Comparison of ENCODE assay signal across 1 cellular context in the genomic region with DNA sequence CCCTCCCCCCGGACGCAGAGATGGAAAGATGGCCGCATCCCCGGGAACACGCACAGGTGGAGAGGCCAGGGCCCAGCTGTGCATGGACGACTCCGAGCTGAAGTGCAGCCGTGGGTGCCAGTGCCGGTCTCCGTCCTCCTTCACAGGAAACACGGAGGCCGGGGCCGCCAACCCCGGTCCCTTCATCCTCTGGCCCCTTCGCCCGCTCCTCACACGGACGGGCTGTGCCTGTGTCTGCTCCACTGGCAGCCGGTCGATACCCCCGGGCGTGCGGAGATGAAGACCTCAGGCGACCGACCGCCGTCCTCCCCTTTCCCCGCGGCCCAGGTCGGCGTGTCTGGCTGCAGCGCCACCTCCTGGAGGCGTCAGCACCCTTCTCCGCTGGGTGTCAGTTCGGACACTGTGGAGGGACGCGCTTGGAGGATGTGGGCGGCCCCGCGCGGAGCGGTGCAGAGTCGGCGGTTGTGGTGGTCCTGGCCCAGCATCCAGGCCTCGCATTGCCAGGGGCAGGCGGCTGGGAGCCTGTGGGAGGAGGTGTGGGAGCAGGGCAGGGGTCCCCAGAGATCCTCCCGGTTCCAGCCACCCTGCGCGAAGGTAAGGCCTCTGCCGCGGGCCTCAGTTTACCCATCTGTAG.
TF ChIP-seq lines count a peak whose summit lies in the region.

No MANE protein-coding gene starts in this region.

TF ChIP-seq in HEK293, 187 proteins besides CTCF, POLR2A, EP300 and RAD21 (continued from another document):
- no peak for TF ChIP-seq FEZF1 (tag by site-specific recombination; IDR thresholded peaks at IDR 0.05)
- TF ChIP-seq ZNF785 (tag by site-specific recombination; IDR thresholded peaks at IDR 0.05), result peak; percentile 62; the same call in 1 of the 2 replicates
- no peak for TF ChIP-seq OSR2 (tag by site-specific recombination; IDR thresholded peaks at IDR 0.05)
- TF ChIP-seq ZSCAN23 (tag by site-specific recombination; IDR thresholded peaks at IDR 0.05), result 0 out of 2 replicates have a peak, but pooled peaks have one; percentile 19
- no peak; the same call in 1 of the 2 replicates for TF ChIP-seq ZNF184 (tag by site-specific recombination; IDR thresholded peaks at IDR 0.05)
- TF ChIP-seq, protein P1, sequence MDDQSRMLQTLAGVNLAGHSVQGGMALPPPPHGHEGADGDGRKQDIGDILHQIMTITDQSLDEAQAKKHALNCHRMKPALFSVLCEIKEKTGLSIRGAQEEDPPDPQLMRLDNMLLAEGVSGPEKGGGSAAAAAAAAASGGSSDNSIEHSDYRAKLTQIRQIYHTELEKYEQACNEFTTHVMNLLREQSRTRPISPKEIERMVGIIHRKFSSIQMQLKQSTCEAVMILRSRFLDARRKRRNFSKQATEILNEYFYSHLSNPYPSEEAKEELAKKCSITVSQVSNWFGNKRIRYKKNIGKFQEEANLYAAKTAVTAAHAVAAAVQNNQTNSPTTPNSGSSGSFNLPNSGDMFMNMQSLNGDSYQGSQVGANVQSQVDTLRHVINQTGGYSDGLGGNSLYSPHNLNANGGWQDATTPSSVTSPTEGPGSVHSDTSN (CRISPR knock-in tag; IDR thresholded peaks at IDR 0.05), result no peak
- peak; percentile 78 for TF ChIP-seq ZNF24 (tag by site-specific recombination; IDR thresholded peaks at IDR 0.05)
- TF ChIP-seq, protein P2, sequence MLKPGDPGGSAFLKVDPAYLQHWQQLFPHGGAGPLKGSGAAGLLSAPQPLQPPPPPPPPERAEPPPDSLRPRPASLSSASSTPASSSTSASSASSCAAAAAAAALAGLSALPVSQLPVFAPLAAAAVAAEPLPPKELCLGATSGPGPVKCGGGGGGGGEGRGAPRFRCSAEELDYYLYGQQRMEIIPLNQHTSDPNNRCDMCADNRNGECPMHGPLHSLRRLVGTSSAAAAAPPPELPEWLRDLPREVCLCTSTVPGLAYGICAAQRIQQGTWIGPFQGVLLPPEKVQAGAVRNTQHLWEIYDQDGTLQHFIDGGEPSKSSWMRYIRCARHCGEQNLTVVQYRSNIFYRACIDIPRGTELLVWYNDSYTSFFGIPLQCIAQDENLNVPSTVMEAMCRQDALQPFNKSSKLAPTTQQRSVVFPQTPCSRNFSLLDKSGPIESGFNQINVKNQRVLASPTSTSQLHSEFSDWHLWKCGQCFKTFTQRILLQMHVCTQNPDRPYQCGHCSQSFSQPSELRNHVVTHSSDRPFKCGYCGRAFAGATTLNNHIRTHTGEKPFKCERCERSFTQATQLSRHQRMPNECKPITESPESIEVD (tag by site-specific recombination; IDR thresholded peaks at IDR 0.05), result no peak
- TF ChIP-seq ZNF433 (tag by site-specific recombination; IDR thresholded peaks at IDR 0.05; ENCODE audit: low read depth), result no peak
- TF ChIP-seq MYNN (tag by site-specific recombination; IDR thresholded peaks at IDR 0.05; ENCODE audit: borderline replicate concordance), result no peak
- no peak for TF ChIP-seq ZNF23 (tag by site-specific recombination; IDR thresholded peaks at IDR 0.05; ENCODE audit: borderline replicate concordance)
- no peak for TF ChIP-seq ZNF211 (tag by site-specific recombination; IDR thresholded peaks at IDR 0.05; ENCODE audit: low read depth)
- TF ChIP-seq, protein P3, sequence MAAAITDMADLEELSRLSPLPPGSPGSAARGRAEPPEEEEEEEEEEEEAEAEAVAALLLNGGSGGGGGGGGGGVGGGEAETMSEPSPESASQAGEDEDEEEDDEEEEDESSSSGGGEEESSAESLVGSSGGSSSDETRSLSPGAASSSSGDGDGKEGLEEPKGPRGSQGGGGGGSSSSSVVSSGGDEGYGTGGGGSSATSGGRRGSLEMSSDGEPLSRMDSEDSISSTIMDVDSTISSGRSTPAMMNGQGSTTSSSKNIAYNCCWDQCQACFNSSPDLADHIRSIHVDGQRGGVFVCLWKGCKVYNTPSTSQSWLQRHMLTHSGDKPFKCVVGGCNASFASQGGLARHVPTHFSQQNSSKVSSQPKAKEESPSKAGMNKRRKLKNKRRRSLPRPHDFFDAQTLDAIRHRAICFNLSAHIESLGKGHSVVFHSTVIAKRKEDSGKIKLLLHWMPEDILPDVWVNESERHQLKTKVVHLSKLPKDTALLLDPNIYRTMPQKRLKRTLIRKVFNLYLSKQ (tag by site-specific recombination; IDR thresholded peaks at IDR 0.05; ENCODE audit: borderline replicate concordance), result no peak
- no peak for TF ChIP-seq ZNF169 (tag by site-specific recombination; IDR thresholded peaks at IDR 0.05)
- peak; percentile 64; the same call in 1 of the 2 replicates for TF ChIP-seq YY2 (tag by site-specific recombination; IDR thresholded peaks at IDR 0.05)
- TF ChIP-seq ZNF426 (tag by site-specific recombination; IDR thresholded peaks at IDR 0.05), result no peak
- TF ChIP-seq ZBTB1 (tag by site-specific recombination; IDR thresholded peaks at IDR 0.05), result no peak
- TF ChIP-seq, protein P4, sequence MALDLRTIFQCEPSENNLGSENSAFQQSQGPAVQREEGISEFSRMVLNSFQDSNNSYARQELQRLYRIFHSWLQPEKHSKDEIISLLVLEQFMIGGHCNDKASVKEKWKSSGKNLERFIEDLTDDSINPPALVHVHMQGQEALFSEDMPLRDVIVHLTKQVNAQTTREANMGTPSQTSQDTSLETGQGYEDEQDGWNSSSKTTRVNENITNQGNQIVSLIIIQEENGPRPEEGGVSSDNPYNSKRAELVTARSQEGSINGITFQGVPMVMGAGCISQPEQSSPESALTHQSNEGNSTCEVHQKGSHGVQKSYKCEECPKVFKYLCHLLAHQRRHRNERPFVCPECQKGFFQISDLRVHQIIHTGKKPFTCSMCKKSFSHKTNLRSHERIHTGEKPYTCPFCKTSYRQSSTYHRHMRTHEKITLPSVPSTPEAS (tag by site-specific recombination; IDR thresholded peaks at IDR 0.05), result peak; percentile 57; the same call in 1 of the 2 replicates
- TF ChIP-seq ZNF549 (tag by site-specific recombination; IDR thresholded peaks at IDR 0.05), result no peak
- TF ChIP-seq ZNF624 (tag by site-specific recombination; IDR thresholded peaks at IDR 0.05), result no peak
- TF ChIP-seq, protein P5, sequence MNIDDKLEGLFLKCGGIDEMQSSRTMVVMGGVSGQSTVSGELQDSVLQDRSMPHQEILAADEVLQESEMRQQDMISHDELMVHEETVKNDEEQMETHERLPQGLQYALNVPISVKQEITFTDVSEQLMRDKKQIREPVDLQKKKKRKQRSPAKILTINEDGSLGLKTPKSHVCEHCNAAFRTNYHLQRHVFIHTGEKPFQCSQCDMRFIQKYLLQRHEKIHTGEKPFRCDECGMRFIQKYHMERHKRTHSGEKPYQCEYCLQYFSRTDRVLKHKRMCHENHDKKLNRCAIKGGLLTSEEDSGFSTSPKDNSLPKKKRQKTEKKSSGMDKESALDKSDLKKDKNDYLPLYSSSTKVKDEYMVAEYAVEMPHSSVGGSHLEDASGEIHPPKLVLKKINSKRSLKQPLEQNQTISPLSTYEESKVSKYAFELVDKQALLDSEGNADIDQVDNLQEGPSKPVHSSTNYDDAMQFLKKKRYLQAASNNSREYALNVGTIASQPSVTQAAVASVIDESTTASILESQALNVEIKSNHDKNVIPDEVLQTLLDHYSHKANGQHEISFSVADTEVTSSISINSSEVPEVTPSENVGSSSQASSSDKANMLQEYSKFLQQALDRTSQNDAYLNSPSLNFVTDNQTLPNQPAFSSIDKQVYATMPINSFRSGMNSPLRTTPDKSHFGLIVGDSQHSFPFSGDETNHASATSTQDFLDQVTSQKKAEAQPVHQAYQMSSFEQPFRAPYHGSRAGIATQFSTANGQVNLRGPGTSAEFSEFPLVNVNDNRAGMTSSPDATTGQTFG (tag by site-specific recombination; IDR thresholded peaks at IDR 0.05; ENCODE audit: borderline replicate concordance), result no peak
- TF ChIP-seq ZNF202 (tag by site-specific recombination; IDR thresholded peaks at IDR 0.05; ENCODE audit: borderline replicate concordance), result no peak
- peak; percentile 57 for TF ChIP-seq ZNF654 (tag by site-specific recombination; IDR thresholded peaks at IDR 0.05; ENCODE audit: low read depth)
- no peak for TF ChIP-seq ZNF112 (tag by site-specific recombination; IDR thresholded peaks at IDR 0.05)
- TF ChIP-seq, protein P6, sequence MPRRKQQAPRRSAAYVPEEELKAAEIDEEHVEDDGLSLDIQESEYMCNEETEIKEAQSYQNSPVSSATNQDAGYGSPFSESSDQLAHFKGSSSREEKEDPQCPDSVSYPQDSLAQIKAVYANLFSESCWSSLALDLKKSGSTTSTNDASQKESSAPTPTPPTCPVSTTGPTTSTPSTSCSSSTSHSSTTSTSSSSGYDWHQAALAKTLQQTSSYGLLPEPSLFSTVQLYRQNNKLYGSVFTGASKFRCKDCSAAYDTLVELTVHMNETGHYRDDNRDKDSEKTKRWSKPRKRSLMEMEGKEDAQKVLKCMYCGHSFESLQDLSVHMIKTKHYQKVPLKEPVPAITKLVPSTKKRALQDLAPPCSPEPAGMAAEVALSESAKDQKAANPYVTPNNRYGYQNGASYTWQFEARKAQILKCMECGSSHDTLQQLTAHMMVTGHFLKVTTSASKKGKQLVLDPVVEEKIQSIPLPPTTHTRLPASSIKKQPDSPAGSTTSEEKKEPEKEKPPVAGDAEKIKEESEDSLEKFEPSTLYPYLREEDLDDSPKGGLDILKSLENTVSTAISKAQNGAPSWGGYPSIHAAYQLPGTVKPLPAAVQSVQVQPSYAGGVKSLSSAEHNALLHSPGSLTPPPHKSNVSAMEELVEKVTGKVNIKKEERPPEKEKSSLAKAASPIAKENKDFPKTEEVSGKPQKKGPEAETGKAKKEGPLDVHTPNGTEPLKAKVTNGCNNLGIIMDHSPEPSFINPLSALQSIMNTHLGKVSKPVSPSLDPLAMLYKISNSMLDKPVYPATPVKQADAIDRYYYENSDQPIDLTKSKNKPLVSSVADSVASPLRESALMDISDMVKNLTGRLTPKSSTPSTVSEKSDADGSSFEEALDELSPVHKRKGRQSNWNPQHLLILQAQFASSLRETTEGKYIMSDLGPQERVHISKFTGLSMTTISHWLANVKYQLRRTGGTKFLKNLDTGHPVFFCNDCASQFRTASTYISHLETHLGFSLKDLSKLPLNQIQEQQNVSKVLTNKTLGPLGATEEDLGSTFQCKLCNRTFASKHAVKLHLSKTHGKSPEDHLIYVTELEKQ (tag by site-specific recombination; IDR thresholded peaks at IDR 0.05; ENCODE audit: borderline replicate concordance), result no peak
- no peak for TF ChIP-seq RBAK (tag by site-specific recombination; IDR thresholded peaks at IDR 0.05)
- TF ChIP-seq ZNF324 (tag by site-specific recombination; IDR thresholded peaks at IDR 0.05), result peak; percentile 85
- TF ChIP-seq, protein P7, sequence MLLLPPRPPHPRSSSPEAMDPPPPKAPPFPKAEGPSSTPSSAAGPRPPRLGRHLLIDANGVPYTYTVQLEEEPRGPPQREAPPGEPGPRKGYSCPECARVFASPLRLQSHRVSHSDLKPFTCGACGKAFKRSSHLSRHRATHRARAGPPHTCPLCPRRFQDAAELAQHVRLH (tag by site-specific recombination; IDR thresholded peaks at IDR 0.05), result peak; percentile 74; the same call in 1 of the 2 replicates
- no peak for TF ChIP-seq ZNF830 (tag by site-specific recombination; IDR thresholded peaks at IDR 0.05; ENCODE audit: low read depth)
- TF ChIP-seq, protein P8, sequence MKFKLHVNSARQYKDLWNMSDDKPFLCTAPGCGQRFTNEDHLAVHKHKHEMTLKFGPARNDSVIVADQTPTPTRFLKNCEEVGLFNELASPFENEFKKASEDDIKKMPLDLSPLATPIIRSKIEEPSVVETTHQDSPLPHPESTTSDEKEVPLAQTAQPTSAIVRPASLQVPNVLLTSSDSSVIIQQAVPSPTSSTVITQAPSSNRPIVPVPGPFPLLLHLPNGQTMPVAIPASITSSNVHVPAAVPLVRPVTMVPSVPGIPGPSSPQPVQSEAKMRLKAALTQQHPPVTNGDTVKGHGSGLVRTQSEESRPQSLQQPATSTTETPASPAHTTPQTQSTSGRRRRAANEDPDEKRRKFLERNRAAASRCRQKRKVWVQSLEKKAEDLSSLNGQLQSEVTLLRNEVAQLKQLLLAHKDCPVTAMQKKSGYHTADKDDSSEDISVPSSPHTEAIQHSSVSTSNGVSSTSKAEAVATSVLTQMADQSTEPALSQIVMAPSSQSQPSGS (tag by site-specific recombination; IDR thresholded peaks at IDR 0.05; ENCODE audit: low read depth), result no peak
- TF ChIP-seq KLF10 (tag by site-specific recombination; IDR thresholded peaks at IDR 0.05), result peak; percentile 72; the same call in 1 of the 2 replicates
- peak; percentile 61; the same call in 1 of the 2 replicates for TF ChIP-seq ZFP69B (tag by site-specific recombination; IDR thresholded peaks at IDR 0.05)
- TF ChIP-seq ZNF560 (tag by site-specific recombination; IDR thresholded peaks at IDR 0.05; ENCODE audit: borderline replicate concordance), result no peak
- peak; percentile 63; the same call in 1 of the 2 replicates for TF ChIP-seq ZBTB48 (tag by site-specific recombination; IDR thresholded peaks at IDR 0.05)
- peak; percentile 52; the same call in 1 of the 2 replicates for TF ChIP-seq ZNF394 (tag by site-specific recombination; IDR thresholded peaks at IDR 0.05; ENCODE audit: borderline replicate concordance)
- no peak for TF ChIP-seq ZNF174 (tag by site-specific recombination; IDR thresholded peaks at IDR 0.05)
- TF ChIP-seq ZNF157 (tag by site-specific recombination; IDR thresholded peaks at IDR 0.05), result no peak
- TF ChIP-seq ZNF2 (tag by site-specific recombination; IDR thresholded peaks at IDR 0.05), result peak; percentile 99
- no peak for TF ChIP-seq ZNF473 (tag by site-specific recombination; IDR thresholded peaks at IDR 0.05)
- peak; percentile 59 for TF ChIP-seq SCRT2 (tag by site-specific recombination; IDR thresholded peaks at IDR 0.05)
- TF ChIP-seq, protein P9, sequence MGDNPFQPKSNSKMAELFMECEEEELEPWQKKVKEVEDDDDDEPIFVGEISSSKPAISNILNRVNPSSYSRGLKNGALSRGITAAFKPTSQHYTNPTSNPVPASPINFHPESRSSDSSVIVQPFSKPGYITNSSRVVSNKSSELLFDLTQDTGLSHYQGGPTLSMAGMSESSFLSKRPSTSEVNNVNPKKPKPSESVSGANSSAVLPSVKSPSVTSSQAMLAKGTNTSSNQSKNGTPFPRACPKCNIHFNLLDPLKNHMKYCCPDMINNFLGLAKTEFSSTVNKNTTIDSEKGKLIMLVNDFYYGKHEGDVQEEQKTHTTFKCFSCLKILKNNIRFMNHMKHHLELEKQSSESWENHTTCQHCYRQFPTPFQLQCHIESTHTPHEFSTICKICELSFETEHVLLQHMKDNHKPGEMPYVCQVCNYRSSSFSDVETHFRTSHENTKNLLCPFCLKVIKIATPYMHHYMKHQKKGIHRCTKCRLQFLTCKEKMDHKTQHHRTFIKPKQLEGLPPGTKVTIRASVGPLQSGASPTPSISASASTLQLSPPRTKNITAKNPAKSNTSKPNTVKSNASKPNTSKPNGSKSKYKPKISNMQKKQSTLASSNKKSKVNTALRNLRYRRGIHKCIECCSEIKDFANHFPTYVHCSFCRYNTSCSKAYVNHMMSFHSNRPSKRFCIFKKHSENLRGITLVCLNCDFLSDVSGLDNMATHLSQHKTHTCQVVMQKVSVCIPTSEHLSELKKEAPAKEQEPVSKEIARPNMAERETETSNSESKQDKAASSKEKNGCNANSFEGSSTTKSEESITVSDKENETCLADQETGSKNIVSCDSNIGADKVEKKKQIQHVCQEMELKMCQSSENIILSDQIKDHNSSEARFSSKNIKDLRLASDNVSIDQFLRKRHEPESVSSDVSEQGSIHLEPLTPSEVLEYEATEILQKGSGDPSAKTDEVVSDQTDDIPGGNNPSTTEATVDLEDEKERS (tag by site-specific recombination; IDR thresholded peaks at IDR 0.05), result 0 out of 2 replicates have a peak, but pooled peaks have one; percentile 23
- TF ChIP-seq ZBTB20 (tag by site-specific recombination; IDR thresholded peaks at IDR 0.05), result peak; percentile 93
- no peak for TF ChIP-seq ZNF670 (tag by site-specific recombination; IDR thresholded peaks at IDR 0.05; ENCODE audit: low read depth)
- no peak for TF ChIP-seq HOXD13 (CRISPR knock-in tag; IDR thresholded peaks at IDR 0.05; ENCODE audit: borderline replicate concordance)
